2 cellular contexts compared by ENCODE assay signal in the genomic region with DNA sequence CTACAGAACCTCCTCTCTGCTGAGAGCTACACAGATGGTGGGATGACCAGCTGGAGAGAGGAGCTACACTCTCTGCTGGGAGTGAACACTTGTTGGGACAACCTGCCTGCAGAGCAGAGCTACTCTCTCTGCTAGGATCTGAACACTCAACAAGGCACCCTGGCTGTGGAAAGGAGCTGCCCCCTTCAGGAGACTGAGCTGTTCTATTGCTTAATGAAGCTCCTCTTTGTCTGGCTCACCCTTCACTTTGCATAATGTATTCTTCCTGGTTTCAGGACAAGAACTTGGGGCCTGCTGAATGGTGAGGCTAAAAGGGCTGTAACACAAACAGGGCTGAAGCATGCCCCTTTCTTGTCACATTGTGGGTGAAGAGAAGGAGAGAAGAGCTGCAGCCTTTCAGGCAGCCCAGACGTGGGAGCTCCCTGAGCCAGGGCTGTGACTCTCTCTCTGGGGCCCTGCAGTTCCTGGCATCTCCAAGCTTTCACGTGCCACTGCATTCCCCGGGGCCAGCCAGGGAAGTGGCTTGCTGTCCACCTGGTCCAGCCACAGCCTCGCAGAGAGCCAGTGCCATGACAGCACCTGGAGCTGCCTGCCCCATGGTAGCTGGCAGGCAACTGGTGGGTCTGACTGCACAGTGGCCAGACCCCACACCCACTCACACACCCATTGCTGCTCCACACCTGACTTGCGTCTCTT.
TF ChIP-seq lines count a peak whose summit lies in the region.

No MANE protein-coding gene starts in this region.

TF ChIP-seq in GM23338, 12 proteins besides CTCF, POLR2A, EP300 and RAD21 (continued from another document):
- TF ChIP-seq, protein P1, sequence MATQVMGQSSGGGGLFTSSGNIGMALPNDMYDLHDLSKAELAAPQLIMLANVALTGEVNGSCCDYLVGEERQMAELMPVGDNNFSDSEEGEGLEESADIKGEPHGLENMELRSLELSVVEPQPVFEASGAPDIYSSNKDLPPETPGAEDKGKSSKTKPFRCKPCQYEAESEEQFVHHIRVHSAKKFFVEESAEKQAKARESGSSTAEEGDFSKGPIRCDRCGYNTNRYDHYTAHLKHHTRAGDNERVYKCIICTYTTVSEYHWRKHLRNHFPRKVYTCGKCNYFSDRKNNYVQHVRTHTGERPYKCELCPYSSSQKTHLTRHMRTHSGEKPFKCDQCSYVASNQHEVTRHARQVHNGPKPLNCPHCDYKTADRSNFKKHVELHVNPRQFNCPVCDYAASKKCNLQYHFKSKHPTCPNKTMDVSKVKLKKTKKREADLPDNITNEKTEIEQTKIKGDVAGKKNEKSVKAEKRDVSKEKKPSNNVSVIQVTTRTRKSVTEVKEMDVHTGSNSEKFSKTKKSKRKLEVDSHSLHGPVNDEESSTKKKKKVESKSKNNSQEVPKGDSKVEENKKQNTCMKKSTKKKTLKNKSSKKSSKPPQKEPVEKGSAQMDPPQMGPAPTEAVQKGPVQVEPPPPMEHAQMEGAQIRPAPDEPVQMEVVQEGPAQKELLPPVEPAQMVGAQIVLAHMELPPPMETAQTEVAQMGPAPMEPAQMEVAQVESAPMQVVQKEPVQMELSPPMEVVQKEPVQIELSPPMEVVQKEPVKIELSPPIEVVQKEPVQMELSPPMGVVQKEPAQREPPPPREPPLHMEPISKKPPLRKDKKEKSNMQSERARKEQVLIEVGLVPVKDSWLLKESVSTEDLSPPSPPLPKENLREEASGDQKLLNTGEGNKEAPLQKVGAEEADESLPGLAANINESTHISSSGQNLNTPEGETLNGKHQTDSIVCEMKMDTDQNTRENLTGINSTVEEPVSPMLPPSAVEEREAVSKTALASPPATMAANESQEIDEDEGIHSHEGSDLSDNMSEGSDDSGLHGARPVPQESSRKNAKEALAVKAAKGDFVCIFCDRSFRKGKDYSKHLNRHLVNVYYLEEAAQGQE (IDR thresholded peaks at IDR 0.05; ENCODE audit: unreplicated experiment): no peak
- no peak for TF ChIP-seq EZH2 (IDR thresholded peaks at IDR 0.05; ENCODE audit: low read depth, unreplicated experiment)
- TF ChIP-seq, protein P2, sequence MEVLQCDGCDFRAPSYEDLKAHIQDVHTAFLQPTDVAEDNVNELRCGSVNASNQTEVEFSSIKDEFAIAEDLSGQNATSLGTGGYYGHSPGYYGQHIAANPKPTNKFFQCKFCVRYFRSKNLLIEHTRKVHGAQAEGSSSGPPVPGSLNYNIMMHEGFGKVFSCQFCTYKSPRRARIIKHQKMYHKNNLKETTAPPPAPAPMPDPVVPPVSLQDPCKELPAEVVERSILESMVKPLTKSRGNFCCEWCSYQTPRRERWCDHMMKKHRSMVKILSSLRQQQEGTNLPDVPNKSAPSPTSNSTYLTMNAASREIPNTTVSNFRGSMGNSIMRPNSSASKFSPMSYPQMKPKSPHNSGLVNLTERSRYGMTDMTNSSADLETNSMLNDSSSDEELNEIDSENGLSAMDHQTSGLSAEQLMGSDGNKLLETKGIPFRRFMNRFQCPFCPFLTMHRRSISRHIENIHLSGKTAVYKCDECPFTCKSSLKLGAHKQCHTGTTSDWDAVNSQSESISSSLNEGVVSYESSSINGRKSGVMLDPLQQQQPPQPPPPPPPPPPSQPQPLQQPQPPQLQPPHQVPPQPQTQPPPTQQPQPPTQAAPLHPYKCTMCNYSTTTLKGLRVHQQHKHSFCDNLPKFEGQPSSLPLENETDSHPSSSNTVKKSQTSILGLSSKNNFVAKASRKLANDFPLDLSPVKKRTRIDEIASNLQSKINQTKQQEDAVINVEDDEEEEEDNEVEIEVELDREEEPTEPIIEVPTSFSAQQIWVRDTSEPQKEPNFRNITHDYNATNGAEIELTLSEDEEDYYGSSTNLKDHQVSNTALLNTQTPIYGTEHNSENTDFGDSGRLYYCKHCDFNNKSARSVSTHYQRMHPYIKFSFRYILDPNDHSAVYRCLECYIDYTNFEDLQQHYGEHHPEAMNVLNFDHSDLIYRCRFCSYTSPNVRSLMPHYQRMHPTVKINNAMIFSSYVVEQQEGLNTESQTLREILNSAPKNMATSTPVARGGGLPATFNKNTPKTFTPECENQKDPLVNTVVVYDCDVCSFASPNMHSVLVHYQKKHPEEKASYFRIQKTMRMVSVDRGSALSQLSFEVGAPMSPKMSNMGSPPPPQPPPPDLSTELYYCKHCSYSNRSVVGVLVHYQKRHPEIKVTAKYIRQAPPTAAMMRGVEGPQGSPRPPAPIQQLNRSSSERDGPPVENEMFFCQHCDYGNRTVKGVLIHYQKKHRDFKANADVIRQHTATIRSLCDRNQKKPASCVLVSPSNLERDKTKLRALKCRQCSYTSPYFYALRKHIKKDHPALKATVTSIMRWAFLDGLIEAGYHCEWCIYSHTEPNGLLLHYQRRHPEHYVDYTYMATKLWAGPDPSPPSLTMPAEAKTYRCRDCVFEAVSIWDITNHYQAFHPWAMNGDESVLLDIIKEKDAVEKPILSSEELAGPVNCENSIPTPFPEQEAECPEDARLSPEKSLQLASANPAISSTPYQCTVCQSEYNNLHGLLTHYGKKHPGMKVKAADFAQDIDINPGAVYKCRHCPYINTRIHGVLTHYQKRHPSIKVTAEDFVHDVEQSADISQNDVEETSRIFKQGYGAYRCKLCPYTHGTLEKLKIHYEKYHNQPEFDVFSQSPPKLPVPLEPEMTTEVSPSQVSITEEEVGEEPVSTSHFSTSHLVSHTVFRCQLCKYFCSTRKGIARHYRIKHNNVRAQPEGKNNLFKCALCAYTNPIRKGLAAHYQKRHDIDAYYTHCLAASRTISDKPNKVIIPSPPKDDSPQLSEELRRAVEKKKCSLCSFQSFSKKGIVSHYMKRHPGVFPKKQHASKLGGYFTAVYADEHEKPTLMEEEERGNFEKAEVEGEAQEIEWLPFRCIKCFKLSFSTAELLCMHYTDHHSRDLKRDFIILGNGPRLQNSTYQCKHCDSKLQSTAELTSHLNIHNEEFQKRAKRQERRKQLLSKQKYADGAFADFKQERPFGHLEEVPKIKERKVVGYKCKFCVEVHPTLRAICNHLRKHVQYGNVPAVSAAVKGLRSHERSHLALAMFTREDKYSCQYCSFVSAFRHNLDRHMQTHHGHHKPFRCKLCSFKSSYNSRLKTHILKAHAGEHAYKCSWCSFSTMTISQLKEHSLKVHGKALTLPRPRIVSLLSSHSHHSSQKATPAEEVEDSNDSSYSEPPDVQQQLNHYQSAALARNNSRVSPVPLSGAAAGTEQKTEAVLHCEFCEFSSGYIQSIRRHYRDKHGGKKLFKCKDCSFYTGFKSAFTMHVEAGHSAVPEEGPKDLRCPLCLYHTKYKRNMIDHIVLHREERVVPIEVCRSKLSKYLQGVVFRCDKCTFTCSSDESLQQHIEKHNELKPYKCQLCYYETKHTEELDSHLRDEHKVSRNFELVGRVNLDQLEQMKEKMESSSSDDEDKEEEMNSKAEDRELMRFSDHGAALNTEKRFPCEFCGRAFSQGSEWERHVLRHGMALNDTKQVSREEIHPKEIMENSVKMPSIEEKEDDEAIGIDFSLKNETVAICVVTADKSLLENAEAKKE (CRISPR knock-in tag; IDR thresholded peaks at IDR 0.05): no peak
- TF ChIP-seq ZNF114 (CRISPR knock-in tag; IDR thresholded peaks at IDR 0.05): no peak
- TF ChIP-seq EZH2phosphoT487 (IDR thresholded peaks at IDR 0.05; ENCODE audit: unreplicated experiment): no peak
- TF ChIP-seq NANOG (IDR thresholded peaks at IDR 0.05; ENCODE audit: borderline replicate concordance): no peak
- TF ChIP-seq STAT1 (IDR thresholded peaks at IDR 0.05; ENCODE audit: unreplicated experiment): no peak
- no peak for TF ChIP-seq ZNF331 (CRISPR knock-in tag; IDR thresholded peaks at IDR 0.05; ENCODE audit: low read depth)
- no peak for TF ChIP-seq POLR2AphosphoS5 (IDR thresholded peaks at IDR 0.05; ENCODE audit: low read depth)
- TF ChIP-seq JUNB (IDR thresholded peaks at IDR 0.05; ENCODE audit: unreplicated experiment): no peak

TF ChIP-seq in WTC11, 78 proteins besides CTCF, POLR2A, EP300 and RAD21:
- TF ChIP-seq, protein P3, sequence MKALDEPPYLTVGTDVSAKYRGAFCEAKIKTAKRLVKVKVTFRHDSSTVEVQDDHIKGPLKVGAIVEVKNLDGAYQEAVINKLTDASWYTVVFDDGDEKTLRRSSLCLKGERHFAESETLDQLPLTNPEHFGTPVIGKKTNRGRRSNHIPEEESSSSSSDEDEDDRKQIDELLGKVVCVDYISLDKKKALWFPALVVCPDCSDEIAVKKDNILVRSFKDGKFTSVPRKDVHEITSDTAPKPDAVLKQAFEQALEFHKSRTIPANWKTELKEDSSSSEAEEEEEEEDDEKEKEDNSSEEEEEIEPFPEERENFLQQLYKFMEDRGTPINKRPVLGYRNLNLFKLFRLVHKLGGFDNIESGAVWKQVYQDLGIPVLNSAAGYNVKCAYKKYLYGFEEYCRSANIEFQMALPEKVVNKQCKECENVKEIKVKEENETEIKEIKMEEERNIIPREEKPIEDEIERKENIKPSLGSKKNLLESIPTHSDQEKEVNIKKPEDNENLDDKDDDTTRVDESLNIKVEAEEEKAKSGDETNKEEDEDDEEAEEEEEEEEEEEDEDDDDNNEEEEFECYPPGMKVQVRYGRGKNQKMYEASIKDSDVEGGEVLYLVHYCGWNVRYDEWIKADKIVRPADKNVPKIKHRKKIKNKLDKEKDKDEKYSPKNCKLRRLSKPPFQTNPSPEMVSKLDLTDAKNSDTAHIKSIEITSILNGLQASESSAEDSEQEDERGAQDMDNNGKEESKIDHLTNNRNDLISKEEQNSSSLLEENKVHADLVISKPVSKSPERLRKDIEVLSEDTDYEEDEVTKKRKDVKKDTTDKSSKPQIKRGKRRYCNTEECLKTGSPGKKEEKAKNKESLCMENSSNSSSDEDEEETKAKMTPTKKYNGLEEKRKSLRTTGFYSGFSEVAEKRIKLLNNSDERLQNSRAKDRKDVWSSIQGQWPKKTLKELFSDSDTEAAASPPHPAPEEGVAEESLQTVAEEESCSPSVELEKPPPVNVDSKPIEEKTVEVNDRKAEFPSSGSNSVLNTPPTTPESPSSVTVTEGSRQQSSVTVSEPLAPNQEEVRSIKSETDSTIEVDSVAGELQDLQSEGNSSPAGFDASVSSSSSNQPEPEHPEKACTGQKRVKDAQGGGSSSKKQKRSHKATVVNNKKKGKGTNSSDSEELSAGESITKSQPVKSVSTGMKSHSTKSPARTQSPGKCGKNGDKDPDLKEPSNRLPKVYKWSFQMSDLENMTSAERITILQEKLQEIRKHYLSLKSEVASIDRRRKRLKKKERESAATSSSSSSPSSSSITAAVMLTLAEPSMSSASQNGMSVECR (CRISPR knock-in tag; IDR thresholded peaks at IDR 0.05; ENCODE audit: borderline replicate concordance): no peak
- TF ChIP-seq RORB (CRISPR knock-in tag; IDR thresholded peaks at IDR 0.05) (no peak), ESRRA (CRISPR knock-in tag; IDR thresholded peaks at IDR 0.05; ENCODE audit: borderline replicate concordance) (no peak), ZNF416 (CRISPR knock-in tag; IDR thresholded peaks at IDR 0.05) (no peak), ATF1 (CRISPR knock-in tag; IDR thresholded peaks at IDR 0.05) (no peak), FOXJ3 (CRISPR knock-in tag; IDR thresholded peaks at IDR 0.05; ENCODE audit: borderline replicate concordance) (no peak), GTF2I (CRISPR knock-in tag; conservative IDR thresholded peaks at IDR 0.05) (no peak), ELF4 (CRISPR knock-in tag; IDR thresholded peaks at IDR 0.05; ENCODE audit: low read depth) (no peak)
- TF ChIP-seq, protein P4, sequence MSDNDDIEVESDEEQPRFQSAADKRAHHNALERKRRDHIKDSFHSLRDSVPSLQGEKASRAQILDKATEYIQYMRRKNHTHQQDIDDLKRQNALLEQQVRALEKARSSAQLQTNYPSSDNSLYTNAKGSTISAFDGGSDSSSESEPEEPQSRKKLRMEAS (CRISPR knock-in tag; IDR thresholded peaks at IDR 0.05): no peak
- TF ChIP-seq, protein P5, sequence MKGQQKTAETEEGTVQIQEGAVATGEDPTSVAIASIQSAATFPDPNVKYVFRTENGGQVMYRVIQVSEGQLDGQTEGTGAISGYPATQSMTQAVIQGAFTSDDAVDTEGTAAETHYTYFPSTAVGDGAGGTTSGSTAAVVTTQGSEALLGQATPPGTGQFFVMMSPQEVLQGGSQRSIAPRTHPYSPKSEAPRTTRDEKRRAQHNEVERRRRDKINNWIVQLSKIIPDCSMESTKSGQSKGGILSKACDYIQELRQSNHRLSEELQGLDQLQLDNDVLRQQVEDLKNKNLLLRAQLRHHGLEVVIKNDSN (CRISPR knock-in tag; IDR thresholded peaks at IDR 0.05): no peak
